ENCODE assay signal across 1 cellular context in the genomic region with DNA sequence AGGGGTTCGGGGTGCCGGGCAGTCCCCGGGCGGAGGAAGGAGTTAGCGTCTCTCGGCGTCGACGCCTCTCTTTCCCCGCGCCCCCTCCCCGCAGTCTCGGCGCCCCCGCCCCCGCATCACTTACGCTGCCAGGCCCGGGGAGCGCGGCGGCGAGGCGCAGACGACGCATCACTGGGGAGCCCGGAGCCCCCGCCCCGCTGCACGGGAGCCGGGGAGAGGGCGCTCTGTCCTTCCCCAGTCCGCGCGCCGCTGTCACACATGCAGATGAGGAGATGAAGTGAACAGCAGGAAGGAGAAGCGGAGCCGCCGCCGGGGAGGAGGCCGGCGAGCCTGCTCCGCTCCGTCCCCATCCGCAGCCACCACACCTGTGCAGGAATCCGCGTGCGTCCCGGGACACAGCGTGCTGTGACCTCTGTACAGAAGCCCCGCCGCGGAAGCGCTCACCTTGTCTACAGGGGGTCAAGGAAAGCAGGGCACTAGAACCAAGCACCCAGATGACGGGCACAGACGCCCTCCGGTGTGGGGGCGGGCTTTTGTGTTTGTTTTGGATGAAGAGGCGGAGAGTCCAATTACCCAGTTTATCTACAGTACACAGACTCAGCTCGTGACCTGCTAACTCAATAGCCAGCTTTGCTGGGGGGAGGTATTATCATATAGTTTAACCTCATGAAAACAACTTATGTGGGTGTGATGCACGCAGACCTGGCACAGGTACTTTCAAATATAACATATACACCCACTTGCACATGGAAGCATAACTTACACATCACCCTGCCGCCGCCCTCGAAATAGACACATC.
TF ChIP-seq lines count a peak whose summit lies in the region.

No MANE protein-coding gene starts in this region.

TF ChIP-seq in K562, 482 proteins besides CTCF, POLR2A, EP300 and RAD21 (continued from another document and continues in another):
- TF ChIP-seq, protein P1, sequence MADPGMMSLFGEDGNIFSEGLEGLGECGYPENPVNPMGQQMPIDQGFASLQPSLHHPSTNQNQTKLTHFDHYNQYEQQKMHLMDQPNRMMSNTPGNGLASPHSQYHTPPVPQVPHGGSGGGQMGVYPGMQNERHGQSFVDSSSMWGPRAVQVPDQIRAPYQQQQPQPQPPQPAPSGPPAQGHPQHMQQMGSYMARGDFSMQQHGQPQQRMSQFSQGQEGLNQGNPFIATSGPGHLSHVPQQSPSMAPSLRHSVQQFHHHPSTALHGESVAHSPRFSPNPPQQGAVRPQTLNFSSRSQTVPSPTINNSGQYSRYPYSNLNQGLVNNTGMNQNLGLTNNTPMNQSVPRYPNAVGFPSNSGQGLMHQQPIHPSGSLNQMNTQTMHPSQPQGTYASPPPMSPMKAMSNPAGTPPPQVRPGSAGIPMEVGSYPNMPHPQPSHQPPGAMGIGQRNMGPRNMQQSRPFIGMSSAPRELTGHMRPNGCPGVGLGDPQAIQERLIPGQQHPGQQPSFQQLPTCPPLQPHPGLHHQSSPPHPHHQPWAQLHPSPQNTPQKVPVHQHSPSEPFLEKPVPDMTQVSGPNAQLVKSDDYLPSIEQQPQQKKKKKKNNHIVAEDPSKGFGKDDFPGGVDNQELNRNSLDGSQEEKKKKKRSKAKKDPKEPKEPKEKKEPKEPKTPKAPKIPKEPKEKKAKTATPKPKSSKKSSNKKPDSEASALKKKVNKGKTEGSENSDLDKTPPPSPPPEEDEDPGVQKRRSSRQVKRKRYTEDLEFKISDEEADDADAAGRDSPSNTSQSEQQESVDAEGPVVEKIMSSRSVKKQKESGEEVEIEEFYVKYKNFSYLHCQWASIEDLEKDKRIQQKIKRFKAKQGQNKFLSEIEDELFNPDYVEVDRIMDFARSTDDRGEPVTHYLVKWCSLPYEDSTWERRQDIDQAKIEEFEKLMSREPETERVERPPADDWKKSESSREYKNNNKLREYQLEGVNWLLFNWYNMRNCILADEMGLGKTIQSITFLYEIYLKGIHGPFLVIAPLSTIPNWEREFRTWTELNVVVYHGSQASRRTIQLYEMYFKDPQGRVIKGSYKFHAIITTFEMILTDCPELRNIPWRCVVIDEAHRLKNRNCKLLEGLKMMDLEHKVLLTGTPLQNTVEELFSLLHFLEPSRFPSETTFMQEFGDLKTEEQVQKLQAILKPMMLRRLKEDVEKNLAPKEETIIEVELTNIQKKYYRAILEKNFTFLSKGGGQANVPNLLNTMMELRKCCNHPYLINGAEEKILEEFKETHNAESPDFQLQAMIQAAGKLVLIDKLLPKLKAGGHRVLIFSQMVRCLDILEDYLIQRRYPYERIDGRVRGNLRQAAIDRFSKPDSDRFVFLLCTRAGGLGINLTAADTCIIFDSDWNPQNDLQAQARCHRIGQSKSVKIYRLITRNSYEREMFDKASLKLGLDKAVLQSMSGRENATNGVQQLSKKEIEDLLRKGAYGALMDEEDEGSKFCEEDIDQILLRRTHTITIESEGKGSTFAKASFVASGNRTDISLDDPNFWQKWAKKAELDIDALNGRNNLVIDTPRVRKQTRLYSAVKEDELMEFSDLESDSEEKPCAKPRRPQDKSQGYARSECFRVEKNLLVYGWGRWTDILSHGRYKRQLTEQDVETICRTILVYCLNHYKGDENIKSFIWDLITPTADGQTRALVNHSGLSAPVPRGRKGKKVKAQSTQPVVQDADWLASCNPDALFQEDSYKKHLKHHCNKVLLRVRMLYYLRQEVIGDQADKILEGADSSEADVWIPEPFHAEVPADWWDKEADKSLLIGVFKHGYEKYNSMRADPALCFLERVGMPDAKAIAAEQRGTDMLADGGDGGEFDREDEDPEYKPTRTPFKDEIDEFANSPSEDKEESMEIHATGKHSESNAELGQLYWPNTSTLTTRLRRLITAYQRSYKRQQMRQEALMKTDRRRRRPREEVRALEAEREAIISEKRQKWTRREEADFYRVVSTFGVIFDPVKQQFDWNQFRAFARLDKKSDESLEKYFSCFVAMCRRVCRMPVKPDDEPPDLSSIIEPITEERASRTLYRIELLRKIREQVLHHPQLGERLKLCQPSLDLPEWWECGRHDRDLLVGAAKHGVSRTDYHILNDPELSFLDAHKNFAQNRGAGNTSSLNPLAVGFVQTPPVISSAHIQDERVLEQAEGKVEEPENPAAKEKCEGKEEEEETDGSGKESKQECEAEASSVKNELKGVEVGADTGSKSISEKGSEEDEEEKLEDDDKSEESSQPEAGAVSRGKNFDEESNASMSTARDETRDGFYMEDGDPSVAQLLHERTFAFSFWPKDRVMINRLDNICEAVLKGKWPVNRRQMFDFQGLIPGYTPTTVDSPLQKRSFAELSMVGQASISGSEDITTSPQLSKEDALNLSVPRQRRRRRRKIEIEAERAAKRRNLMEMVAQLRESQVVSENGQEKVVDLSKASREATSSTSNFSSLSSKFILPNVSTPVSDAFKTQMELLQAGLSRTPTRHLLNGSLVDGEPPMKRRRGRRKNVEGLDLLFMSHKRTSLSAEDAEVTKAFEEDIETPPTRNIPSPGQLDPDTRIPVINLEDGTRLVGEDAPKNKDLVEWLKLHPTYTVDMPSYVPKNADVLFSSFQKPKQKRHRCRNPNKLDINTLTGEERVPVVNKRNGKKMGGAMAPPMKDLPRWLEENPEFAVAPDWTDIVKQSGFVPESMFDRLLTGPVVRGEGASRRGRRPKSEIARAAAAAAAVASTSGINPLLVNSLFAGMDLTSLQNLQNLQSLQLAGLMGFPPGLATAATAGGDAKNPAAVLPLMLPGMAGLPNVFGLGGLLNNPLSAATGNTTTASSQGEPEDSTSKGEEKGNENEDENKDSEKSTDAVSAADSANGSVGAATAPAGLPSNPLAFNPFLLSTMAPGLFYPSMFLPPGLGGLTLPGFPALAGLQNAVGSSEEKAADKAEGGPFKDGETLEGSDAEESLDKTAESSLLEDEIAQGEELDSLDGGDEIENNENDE (IDR thresholded peaks at IDR 0.05; ENCODE audit: low read depth, low read length), result no peak
- no peak for TF ChIP-seq HDAC6 (IDR thresholded peaks at IDR 0.05; ENCODE audit: low read depth, low read length)
- no peak for TF ChIP-seq ZNF212 (CRISPR knock-in tag; IDR thresholded peaks at IDR 0.05)
- TF ChIP-seq, protein P2, sequence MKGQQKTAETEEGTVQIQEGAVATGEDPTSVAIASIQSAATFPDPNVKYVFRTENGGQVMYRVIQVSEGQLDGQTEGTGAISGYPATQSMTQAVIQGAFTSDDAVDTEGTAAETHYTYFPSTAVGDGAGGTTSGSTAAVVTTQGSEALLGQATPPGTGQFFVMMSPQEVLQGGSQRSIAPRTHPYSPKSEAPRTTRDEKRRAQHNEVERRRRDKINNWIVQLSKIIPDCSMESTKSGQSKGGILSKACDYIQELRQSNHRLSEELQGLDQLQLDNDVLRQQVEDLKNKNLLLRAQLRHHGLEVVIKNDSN (CRISPR knock-in tag; IDR thresholded peaks at IDR 0.05), result peak; percentile 77
- 0 out of 2 replicates have a peak, but pooled peaks have one; percentile 26 for TF ChIP-seq SMARCA4 (IDR thresholded peaks at IDR 0.05)
- TF ChIP-seq ZNF12 (CRISPR knock-in tag; IDR thresholded peaks at IDR 0.05), result no peak
- no peak for TF ChIP-seq NFE2 (IDR thresholded peaks at IDR 0.05; ENCODE audit: low read depth)
- TF ChIP-seq ATF7 (IDR thresholded peaks at IDR 0.05), result 0 out of 2 replicates have a peak, but pooled peaks have one; percentile 17
- no peak for TF ChIP-seq ZBED1 (IDR thresholded peaks at IDR 0.05)
- TF ChIP-seq JUNB (CRISPR knock-in tag; conservative IDR thresholded peaks at IDR 0.05), result no peak
- TF ChIP-seq POLR2B (IDR thresholded peaks at IDR 0.05; ENCODE audit: low read depth, partially characterized antibody), result no peak
- TF ChIP-seq, protein P3, sequence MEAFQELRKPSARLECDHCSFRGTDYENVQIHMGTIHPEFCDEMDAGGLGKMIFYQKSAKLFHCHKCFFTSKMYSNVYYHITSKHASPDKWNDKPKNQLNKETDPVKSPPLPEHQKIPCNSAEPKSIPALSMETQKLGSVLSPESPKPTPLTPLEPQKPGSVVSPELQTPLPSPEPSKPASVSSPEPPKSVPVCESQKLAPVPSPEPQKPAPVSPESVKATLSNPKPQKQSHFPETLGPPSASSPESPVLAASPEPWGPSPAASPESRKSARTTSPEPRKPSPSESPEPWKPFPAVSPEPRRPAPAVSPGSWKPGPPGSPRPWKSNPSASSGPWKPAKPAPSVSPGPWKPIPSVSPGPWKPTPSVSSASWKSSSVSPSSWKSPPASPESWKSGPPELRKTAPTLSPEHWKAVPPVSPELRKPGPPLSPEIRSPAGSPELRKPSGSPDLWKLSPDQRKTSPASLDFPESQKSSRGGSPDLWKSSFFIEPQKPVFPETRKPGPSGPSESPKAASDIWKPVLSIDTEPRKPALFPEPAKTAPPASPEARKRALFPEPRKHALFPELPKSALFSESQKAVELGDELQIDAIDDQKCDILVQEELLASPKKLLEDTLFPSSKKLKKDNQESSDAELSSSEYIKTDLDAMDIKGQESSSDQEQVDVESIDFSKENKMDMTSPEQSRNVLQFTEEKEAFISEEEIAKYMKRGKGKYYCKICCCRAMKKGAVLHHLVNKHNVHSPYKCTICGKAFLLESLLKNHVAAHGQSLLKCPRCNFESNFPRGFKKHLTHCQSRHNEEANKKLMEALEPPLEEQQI (IDR thresholded peaks at IDR 0.05), result no peak
- TF ChIP-seq, protein P4, sequence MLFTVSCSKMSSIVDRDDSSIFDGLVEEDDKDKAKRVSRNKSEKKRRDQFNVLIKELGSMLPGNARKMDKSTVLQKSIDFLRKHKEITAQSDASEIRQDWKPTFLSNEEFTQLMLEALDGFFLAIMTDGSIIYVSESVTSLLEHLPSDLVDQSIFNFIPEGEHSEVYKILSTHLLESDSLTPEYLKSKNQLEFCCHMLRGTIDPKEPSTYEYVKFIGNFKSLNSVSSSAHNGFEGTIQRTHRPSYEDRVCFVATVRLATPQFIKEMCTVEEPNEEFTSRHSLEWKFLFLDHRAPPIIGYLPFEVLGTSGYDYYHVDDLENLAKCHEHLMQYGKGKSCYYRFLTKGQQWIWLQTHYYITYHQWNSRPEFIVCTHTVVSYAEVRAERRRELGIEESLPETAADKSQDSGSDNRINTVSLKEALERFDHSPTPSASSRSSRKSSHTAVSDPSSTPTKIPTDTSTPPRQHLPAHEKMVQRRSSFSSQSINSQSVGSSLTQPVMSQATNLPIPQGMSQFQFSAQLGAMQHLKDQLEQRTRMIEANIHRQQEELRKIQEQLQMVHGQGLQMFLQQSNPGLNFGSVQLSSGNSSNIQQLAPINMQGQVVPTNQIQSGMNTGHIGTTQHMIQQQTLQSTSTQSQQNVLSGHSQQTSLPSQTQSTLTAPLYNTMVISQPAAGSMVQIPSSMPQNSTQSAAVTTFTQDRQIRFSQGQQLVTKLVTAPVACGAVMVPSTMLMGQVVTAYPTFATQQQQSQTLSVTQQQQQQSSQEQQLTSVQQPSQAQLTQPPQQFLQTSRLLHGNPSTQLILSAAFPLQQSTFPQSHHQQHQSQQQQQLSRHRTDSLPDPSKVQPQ (CRISPR knock-in tag; IDR thresholded peaks at IDR 0.05; ENCODE audit: borderline replicate concordance), result no peak
- TF ChIP-seq YBX1 (IDR thresholded peaks at IDR 0.05), result no peak
- no peak for TF ChIP-seq FOSL1 (tag; conservative IDR thresholded peaks at IDR 0.05)
- no peak for TF ChIP-seq XRCC4 (IDR thresholded peaks at IDR 0.05; ENCODE audit: extremely low read depth, insufficient read depth, insufficient read length)
- TF ChIP-seq EZH2 (IDR thresholded peaks at IDR 0.05; ENCODE audit: borderline replicate concordance, low read depth, low read length), result no peak
- 0 out of 2 replicates have a peak, but pooled peaks have one; percentile 19 for TF ChIP-seq DPF2 (IDR thresholded peaks at IDR 0.05)
- TF ChIP-seq TBL1XR1 (IDR thresholded peaks at IDR 0.05; ENCODE audit: low read length in 2 of 2), result no peak
- TF ChIP-seq NR2C1 (IDR thresholded peaks at IDR 0.05), result no peak
- TF ChIP-seq NR2C1 (tag; IDR thresholded peaks at IDR 0.05), result no peak
- TF ChIP-seq, protein P5, sequence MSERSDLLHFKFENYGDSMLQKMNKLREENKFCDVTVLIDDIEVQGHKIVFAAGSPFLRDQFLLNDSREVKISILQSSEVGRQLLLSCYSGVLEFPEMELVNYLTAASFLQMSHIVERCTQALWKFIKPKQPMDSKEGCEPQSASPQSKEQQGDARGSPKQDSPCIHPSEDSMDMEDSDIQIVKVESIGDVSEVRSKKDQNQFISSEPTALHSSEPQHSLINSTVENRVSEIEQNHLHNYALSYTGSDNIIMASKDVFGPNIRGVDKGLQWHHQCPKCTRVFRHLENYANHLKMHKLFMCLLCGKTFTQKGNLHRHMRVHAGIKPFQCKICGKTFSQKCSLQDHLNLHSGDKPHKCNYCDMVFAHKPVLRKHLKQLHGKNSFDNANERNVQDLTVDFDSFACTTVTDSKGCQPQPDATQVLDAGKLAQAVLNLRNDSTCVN (CRISPR knock-in tag; IDR thresholded peaks at IDR 0.05), result no peak
- TF ChIP-seq ZNF274 (IDR thresholded peaks at IDR 0.05; ENCODE audit: borderline replicate concordance, low read depth, low read length), result no peak
- TF ChIP-seq TAF1 (IDR thresholded peaks at IDR 0.05; ENCODE audit: control insufficient read depth, extremely low read depth, insufficient read depth, low read length, severe bottlenecking), result no peak
- TF ChIP-seq CBX5 (IDR thresholded peaks at IDR 0.05; ENCODE audit: borderline replicate concordance, low read depth), result no peak
- no peak for TF ChIP-seq ZNF766 (CRISPR knock-in tag; conservative IDR thresholded peaks at IDR 0.05)
- TF ChIP-seq, protein P6, sequence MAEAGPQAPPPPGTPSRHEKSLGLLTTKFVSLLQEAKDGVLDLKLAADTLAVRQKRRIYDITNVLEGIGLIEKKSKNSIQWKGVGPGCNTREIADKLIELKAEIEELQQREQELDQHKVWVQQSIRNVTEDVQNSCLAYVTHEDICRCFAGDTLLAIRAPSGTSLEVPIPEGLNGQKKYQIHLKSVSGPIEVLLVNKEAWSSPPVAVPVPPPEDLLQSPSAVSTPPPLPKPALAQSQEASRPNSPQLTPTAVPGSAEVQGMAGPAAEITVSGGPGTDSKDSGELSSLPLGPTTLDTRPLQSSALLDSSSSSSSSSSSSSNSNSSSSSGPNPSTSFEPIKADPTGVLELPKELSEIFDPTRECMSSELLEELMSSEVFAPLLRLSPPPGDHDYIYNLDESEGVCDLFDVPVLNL (CRISPR knock-in tag; IDR thresholded peaks at IDR 0.05; ENCODE audit: low read depth), result no peak
- TF ChIP-seq TCF7 (IDR thresholded peaks at IDR 0.05; ENCODE audit: borderline replicate concordance), result no peak
- no peak for TF ChIP-seq PTTG1 (tag; IDR thresholded peaks at IDR 0.05; ENCODE audit: low read depth)
- no peak for TF ChIP-seq ZNF507 (tag; conservative IDR thresholded peaks at IDR 0.05)
- no peak for TF ChIP-seq HEY1 (CRISPR knock-in tag; IDR thresholded peaks at IDR 0.05; ENCODE audit: borderline replicate concordance)
- TF ChIP-seq, protein P7, sequence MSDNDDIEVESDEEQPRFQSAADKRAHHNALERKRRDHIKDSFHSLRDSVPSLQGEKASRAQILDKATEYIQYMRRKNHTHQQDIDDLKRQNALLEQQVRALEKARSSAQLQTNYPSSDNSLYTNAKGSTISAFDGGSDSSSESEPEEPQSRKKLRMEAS (CRISPR knock-in tag; IDR thresholded peaks at IDR 0.05), result no peak
- 0 out of 2 replicates have a peak, but pooled peaks have one; percentile 22 for TF ChIP-seq RB1 (IDR thresholded peaks at IDR 0.05; ENCODE audit: low read depth)
- no peak for TF ChIP-seq SPI1 (IDR thresholded peaks at IDR 0.05; ENCODE audit: borderline replicate concordance, low read depth, low read length)
- no peak for TF ChIP-seq ZBTB7A (IDR thresholded peaks at IDR 0.05; ENCODE audit: borderline replicate concordance, control insufficient read depth, low read depth, low read length)
